1 cellular context compared by ENCODE assay signal in the genomic region with DNA sequence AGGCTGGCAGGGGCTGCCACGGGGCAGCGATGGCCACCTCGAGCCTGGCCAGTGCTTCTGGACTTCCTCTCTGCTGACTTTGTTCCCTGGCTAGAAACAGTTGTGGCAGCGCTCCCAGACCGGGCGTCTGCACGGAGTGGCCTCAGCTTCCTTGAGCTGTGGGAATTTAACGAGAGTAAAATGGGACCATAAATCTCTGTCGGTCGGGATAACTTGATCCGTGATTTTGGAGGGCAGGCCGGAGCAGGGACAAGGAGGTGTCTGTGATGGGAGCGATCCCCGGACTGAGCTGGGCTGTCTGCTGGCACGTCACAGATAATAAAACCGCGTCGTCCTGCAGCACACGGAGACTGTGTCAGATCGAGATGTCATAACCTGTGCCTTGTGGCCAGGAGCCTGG.
TF ChIP-seq lines count a peak whose summit lies in the region.

No MANE protein-coding gene starts in this region.

TF ChIP-seq in H1, 55 proteins besides CTCF, POLR2A, EP300 and RAD21:
- TF ChIP-seq NRF1 (IDR thresholded peaks at IDR 0.05; ENCODE audit: low read depth, low read length) (no peak), GABPA (IDR thresholded peaks at IDR 0.05; ENCODE audit: borderline replicate concordance, insufficient read depth, low read length) (no peak), TCF12 (IDR thresholded peaks at IDR 0.05; ENCODE audit: low read depth, low read length) (no peak), JUN (IDR thresholded peaks at IDR 0.05; ENCODE audit: low read depth, low read length) (no peak), CBX8 (IDR thresholded peaks at IDR 0.05; ENCODE audit: borderline replicate concordance, low read depth, low read length) (no peak), CHD2 (IDR thresholded peaks at IDR 0.05; ENCODE audit: low read length) (no peak), TEAD4 (IDR thresholded peaks at IDR 0.05; ENCODE audit: low read depth, low read length) (no peak), CBX5 (IDR thresholded peaks at IDR 0.05; ENCODE audit: low read depth, low read length) (no peak), RBBP5 (IDR thresholded peaks at IDR 0.05; ENCODE audit: borderline replicate concordance, low read depth, low read length) (no peak), GTF2F1 (IDR thresholded peaks at IDR 0.05; ENCODE audit: borderline replicate concordance, low read depth, low read length) (no peak), CHD1 (IDR thresholded peaks at IDR 0.05; ENCODE audit: low read depth, low read length) (no peak), YY1 (IDR thresholded peaks at IDR 0.05; ENCODE audit: low read depth, low read length) (no peak), HDAC6 (IDR thresholded peaks at IDR 0.05; ENCODE audit: low read depth, low read length) (no peak), CTBP2 (IDR thresholded peaks at IDR 0.05; ENCODE audit: borderline replicate concordance, insufficient read depth, insufficient read length, low read length) (no peak), BACH1 (IDR thresholded peaks at IDR 0.05; ENCODE audit: low read length) (no peak)
- TF ChIP-seq, protein P1, sequence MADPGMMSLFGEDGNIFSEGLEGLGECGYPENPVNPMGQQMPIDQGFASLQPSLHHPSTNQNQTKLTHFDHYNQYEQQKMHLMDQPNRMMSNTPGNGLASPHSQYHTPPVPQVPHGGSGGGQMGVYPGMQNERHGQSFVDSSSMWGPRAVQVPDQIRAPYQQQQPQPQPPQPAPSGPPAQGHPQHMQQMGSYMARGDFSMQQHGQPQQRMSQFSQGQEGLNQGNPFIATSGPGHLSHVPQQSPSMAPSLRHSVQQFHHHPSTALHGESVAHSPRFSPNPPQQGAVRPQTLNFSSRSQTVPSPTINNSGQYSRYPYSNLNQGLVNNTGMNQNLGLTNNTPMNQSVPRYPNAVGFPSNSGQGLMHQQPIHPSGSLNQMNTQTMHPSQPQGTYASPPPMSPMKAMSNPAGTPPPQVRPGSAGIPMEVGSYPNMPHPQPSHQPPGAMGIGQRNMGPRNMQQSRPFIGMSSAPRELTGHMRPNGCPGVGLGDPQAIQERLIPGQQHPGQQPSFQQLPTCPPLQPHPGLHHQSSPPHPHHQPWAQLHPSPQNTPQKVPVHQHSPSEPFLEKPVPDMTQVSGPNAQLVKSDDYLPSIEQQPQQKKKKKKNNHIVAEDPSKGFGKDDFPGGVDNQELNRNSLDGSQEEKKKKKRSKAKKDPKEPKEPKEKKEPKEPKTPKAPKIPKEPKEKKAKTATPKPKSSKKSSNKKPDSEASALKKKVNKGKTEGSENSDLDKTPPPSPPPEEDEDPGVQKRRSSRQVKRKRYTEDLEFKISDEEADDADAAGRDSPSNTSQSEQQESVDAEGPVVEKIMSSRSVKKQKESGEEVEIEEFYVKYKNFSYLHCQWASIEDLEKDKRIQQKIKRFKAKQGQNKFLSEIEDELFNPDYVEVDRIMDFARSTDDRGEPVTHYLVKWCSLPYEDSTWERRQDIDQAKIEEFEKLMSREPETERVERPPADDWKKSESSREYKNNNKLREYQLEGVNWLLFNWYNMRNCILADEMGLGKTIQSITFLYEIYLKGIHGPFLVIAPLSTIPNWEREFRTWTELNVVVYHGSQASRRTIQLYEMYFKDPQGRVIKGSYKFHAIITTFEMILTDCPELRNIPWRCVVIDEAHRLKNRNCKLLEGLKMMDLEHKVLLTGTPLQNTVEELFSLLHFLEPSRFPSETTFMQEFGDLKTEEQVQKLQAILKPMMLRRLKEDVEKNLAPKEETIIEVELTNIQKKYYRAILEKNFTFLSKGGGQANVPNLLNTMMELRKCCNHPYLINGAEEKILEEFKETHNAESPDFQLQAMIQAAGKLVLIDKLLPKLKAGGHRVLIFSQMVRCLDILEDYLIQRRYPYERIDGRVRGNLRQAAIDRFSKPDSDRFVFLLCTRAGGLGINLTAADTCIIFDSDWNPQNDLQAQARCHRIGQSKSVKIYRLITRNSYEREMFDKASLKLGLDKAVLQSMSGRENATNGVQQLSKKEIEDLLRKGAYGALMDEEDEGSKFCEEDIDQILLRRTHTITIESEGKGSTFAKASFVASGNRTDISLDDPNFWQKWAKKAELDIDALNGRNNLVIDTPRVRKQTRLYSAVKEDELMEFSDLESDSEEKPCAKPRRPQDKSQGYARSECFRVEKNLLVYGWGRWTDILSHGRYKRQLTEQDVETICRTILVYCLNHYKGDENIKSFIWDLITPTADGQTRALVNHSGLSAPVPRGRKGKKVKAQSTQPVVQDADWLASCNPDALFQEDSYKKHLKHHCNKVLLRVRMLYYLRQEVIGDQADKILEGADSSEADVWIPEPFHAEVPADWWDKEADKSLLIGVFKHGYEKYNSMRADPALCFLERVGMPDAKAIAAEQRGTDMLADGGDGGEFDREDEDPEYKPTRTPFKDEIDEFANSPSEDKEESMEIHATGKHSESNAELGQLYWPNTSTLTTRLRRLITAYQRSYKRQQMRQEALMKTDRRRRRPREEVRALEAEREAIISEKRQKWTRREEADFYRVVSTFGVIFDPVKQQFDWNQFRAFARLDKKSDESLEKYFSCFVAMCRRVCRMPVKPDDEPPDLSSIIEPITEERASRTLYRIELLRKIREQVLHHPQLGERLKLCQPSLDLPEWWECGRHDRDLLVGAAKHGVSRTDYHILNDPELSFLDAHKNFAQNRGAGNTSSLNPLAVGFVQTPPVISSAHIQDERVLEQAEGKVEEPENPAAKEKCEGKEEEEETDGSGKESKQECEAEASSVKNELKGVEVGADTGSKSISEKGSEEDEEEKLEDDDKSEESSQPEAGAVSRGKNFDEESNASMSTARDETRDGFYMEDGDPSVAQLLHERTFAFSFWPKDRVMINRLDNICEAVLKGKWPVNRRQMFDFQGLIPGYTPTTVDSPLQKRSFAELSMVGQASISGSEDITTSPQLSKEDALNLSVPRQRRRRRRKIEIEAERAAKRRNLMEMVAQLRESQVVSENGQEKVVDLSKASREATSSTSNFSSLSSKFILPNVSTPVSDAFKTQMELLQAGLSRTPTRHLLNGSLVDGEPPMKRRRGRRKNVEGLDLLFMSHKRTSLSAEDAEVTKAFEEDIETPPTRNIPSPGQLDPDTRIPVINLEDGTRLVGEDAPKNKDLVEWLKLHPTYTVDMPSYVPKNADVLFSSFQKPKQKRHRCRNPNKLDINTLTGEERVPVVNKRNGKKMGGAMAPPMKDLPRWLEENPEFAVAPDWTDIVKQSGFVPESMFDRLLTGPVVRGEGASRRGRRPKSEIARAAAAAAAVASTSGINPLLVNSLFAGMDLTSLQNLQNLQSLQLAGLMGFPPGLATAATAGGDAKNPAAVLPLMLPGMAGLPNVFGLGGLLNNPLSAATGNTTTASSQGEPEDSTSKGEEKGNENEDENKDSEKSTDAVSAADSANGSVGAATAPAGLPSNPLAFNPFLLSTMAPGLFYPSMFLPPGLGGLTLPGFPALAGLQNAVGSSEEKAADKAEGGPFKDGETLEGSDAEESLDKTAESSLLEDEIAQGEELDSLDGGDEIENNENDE (IDR thresholded peaks at IDR 0.05; ENCODE audit: insufficient replicate concordance, low read length), result no peak
- TF ChIP-seq, protein P2, sequence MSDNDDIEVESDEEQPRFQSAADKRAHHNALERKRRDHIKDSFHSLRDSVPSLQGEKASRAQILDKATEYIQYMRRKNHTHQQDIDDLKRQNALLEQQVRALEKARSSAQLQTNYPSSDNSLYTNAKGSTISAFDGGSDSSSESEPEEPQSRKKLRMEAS (IDR thresholded peaks at IDR 0.05), result no peak
